ENCODE assay signal across 2 cellular contexts in genomic region chr12:49231881-49232650, GRCh38.
TF ChIP-seq lines count a peak whose summit lies in the region.

No MANE protein-coding gene starts in this region.

TF ChIP-seq in endothelial cell of umbilical vein, 7 proteins besides CTCF, POLR2A, EP300 and RAD21 (continued from another document):
- no peak for TF ChIP-seq JUN (IDR thresholded peaks at IDR 0.05; ENCODE audit: borderline replicate concordance, insufficient read depth, insufficient read length, low read depth)
- TF ChIP-seq GATA2 (IDR thresholded peaks at IDR 0.05; ENCODE audit: insufficient read depth, insufficient read length, low read depth, low read length), result no peak
- TF ChIP-seq MAX (IDR thresholded peaks at IDR 0.05; ENCODE audit: insufficient read depth, insufficient read length), result no peak
- no peak for TF ChIP-seq MYC (IDR thresholded peaks at IDR 0.05; ENCODE audit: low read depth, low read length)

TF ChIP-seq in GM12891, 5 proteins besides CTCF, POLR2A, EP300 and RAD21 (continued from another document):
- TF ChIP-seq POU2F2 (IDR thresholded peaks at IDR 0.05; ENCODE audit: low read depth, low read length), result no peak
- no peak for TF ChIP-seq TAF1 (IDR thresholded peaks at IDR 0.05; ENCODE audit: low read depth, low read length)
